In genomic region chr3:123371426-123371825, GRCh38 we compare ENCODE assay signal across 15 cellular contexts.
"Had no signal": no experiment of that assay in that cellular context is flagged by ENCODE, and none has a peak within 500 bp of the region (broad histone marks: within the 10 kb centered on the region; RNA-seq: fewer than 3 reads in every experiment).

No MANE protein-coding gene starts in this region.

- H3K27me3 ChIP-seq: dorsolateral prefrontal cortex, uterus had no signal

- H3K27ac ChIP-seq: uterus had no signal

- DNase-seq: activated CD4-positive, alpha-beta T cell treated with anti-CD3 and anti-CD28 coated beads, Interleukin-2, amount 50 U/mL, for 1 hour; activated CD8-positive, alpha-beta memory T cell treated with anti-CD3 and anti-CD28 coated beads for 24 hours; activated naive CD4-positive, alpha-beta T cell treated with anti-CD3 and anti-CD28 coated beads for 36 hours; midbrain; stimulated activated CD4-positive, alpha-beta T cell treated with anti-CD3 and anti-CD28 coated beads, Interleukin-15, amount 100 ng/mL, for 24 hours; stimulated activated CD4-positive, alpha-beta T cell treated with anti-CD3 and anti-CD28 coated beads, Interleukin-4, amount 100 ng/mL, for 1 hour; stimulated activated naive CD4-positive, alpha-beta T cell; T-helper 9 cell; uterus had no signal

- H3K27ac Mint-ChIP-seq: activated naive CD4-positive, alpha-beta T cell treated with anti-CD3 and anti-CD28 coated beads for 36 hours; activated T-helper 1 cell treated with anti-CD3 and anti-CD28 coated beads, Interleukin-12 subunit alpha, Interleukin-12 subunit beta, Interleukin-2, Interleukin-4 antibody, amounts not matched to agents 30 ng/mL and 10 ng/mL and 1 ng/mL, durations not matched to agents 14 hours and 24 hours and 36 hours had no signal

- H3K36me3 ChIP-seq: uterus had no signal

- H3K9me3 ChIP-seq: uterus had no signal

- H3K4me3 ChIP-seq: dorsolateral prefrontal cortex, lung, uterus had no signal

- H3K9me3 Mint-ChIP-seq: activated T-helper 1 cell treated with anti-CD3 and anti-CD28 coated beads, Interleukin-12 subunit alpha, Interleukin-12 subunit beta, Interleukin-2, Interleukin-4 antibody, amounts not matched to agents 30 ng/mL and 10 ng/mL and 1 ng/mL, durations not matched to agents 14 hours and 24 hours and 36 hours; neural crest cell had no signal

- ATAC-seq: activated CD4-positive, CD25-positive, alpha-beta regulatory T cell treated with anti-CD3 and anti-CD28 coated beads, Interleukin-2, amount 50 U/mL, for 24 hours; esophagus mucosa had no signal

- H3K4me3 Mint-ChIP-seq: activated naive CD4-positive, alpha-beta T cell treated with anti-CD3 and anti-CD28 coated beads for 36 hours; activated T-helper 1 cell treated with anti-CD3 and anti-CD28 coated beads, Interleukin-12 subunit alpha, Interleukin-12 subunit beta, Interleukin-2, Interleukin-4 antibody, amounts not matched to agents 30 ng/mL and 10 ng/mL and 1 ng/mL, durations not matched to agents 14 hours and 24 hours and 36 hours; neural crest cell had no signal

- H3K4me1 ChIP-seq: uterus had no signal
